In the genomic region with DNA sequence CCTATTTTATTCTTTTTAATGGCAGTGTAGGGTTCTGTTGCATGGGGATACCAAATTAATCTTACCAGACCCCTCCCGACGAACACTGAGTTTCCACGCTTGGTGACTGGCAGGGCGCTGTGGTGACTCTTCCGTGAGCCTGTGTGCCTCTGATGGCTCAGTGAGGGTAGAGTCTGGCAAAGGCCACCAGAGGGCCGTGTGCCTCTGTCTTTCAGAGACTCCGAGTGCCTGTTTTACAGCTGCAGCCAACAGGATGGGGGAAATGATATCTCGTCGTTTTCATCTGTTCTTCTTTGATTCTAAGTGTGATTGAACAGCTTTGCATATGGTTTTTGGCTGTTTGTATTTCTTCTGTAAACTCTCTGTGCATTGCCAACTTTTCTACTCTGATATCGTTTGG, we compare ENCODE assay signal across 8 cellular contexts.
DNase-seq lines count a peak whose midpoint lies in the region; ATAC-seq and TF ChIP-seq lines count a peak whose summit lies in the region.

No MANE protein-coding gene starts in this region.

- no peaks in the 10 kb centered on the region for H4K20me1 ChIP-seq in neural cell (ENCODE audit: insufficient read depth)

- no peak overlapping the region for H3K4me2 ChIP-seq in neural cell (ENCODE audit: low read length)

- TF ChIP-seq CTCF in neural cell (IDR thresholded peaks at IDR 0.05; ENCODE audit: poor library complexity, severe bottlenecking), result peak; percentile 82

- DNase-seq in AML-193 (lab: John Stamatoyannopoulos, UW) (peak; percentile 3 to 12), NCI-H2196 (lab: John Stamatoyannopoulos, UW; ENCODE audit: unreplicated experiment) (peak; percentile 68), cortex of kidney (lab: John Stamatoyannopoulos, UW) (no peak)
- DNase-seq in activated CD8-positive, alpha-beta memory T cell treated with anti-CD3 and anti-CD28 coated beads for 48 hours (ENCODE audit: low read depth in 2 of 3, low spot score in 2 of 3), result peak in 2 of 3 experiments; percentile 10 to 12

- ATAC-seq in GM18867 (IDR thresholded peaks at IDR 0.05; ENCODE audit: unreplicated experiment), result peak; percentile 99
- peak; percentile 94 for ATAC-seq in HG03064 (IDR thresholded peaks at IDR 0.05; ENCODE audit: low read depth, unreplicated experiment)
- peak; percentile 60 for ATAC-seq in esophagus mucosa

- no peak overlapping the region for H3K27ac ChIP-seq in neural cell (ENCODE audit: low read length)

- no peak overlapping the region for H3K9ac ChIP-seq in neural cell (ENCODE audit: low read length)

- no peak overlapping the region for H3K4me3 ChIP-seq in neural cell (ENCODE audit: low read length)

- no peaks in the 10 kb centered on the region for H3K9me3 ChIP-seq in neural cell (ENCODE audit: low read length)

- no peaks in the 10 kb centered on the region for H3K79me2 ChIP-seq in neural cell (replicated peaks; ENCODE audit: insufficient read depth, low read length)

- no peak for TF ChIP-seq EP300 in neural cell (conservative IDR thresholded peaks at IDR 0.05; ENCODE audit: poor library complexity, severe bottlenecking)

- no peaks in the 10 kb centered on the region for H3K27me3 ChIP-seq in neural cell (ENCODE audit: insufficient read depth, low read depth, low read length)

- peaks cover 10% of the 10 kb centered on the region for H3K36me3 ChIP-seq in neural cell (ENCODE audit: insufficient read depth, low read length)

- H2AFZ ChIP-seq in neural cell (ENCODE audit: low read depth, low read length), result no peak overlapping the region

- no peaks in the 10 kb centered on the region for H3K9me2 ChIP-seq in neural cell (ENCODE audit: insufficient read depth, low read length)

- H3F3A ChIP-seq in neural cell (ENCODE audit: insufficient read depth, low read length, poor library complexity, severe bottlenecking), result no peaks in the 10 kb centered on the region

- peak; percentile 86 for TF ChIP-seq RAD21 in neural cell (conservative IDR thresholded peaks at IDR 0.05)

TF ChIP-seq in neural cell, 6 proteins besides CTCF, POLR2A, EP300 and RAD21:
- peak; percentile 92 for TF ChIP-seq SMC3 (conservative IDR thresholded peaks at IDR 0.05; ENCODE audit: poor library complexity)
- TF ChIP-seq, protein P1, sequence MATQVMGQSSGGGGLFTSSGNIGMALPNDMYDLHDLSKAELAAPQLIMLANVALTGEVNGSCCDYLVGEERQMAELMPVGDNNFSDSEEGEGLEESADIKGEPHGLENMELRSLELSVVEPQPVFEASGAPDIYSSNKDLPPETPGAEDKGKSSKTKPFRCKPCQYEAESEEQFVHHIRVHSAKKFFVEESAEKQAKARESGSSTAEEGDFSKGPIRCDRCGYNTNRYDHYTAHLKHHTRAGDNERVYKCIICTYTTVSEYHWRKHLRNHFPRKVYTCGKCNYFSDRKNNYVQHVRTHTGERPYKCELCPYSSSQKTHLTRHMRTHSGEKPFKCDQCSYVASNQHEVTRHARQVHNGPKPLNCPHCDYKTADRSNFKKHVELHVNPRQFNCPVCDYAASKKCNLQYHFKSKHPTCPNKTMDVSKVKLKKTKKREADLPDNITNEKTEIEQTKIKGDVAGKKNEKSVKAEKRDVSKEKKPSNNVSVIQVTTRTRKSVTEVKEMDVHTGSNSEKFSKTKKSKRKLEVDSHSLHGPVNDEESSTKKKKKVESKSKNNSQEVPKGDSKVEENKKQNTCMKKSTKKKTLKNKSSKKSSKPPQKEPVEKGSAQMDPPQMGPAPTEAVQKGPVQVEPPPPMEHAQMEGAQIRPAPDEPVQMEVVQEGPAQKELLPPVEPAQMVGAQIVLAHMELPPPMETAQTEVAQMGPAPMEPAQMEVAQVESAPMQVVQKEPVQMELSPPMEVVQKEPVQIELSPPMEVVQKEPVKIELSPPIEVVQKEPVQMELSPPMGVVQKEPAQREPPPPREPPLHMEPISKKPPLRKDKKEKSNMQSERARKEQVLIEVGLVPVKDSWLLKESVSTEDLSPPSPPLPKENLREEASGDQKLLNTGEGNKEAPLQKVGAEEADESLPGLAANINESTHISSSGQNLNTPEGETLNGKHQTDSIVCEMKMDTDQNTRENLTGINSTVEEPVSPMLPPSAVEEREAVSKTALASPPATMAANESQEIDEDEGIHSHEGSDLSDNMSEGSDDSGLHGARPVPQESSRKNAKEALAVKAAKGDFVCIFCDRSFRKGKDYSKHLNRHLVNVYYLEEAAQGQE (IDR thresholded peaks at IDR 0.05; ENCODE audit: borderline replicate concordance), result no peak
